In genomic region chr5:37116359-37116758, GRCh38 we compare ENCODE assay signal across 5 cellular contexts.
"Had no signal": no experiment of that assay in that cellular context is flagged by ENCODE, and none has a peak within 500 bp of the region (broad histone marks: within the 10 kb centered on the region; RNA-seq: fewer than 3 reads in every experiment).

No MANE protein-coding gene starts in this region.

- H3K9me3 ChIP-seq: HAP-1 had no signal

- H3K27ac ChIP-seq: GM23248 had no signal

- H3K4me1 ChIP-seq: HAP-1 had no signal

- DNase-seq: GM23248, GOT3, H7, KBM-7 had no signal

- H3K4me3 ChIP-seq: GM23248, HAP-1 had no signal
